1 cellular context compared by ENCODE assay signal in genomic region chr3:64179860-64180259, GRCh38.
TF ChIP-seq lines count a peak whose summit lies in the region.

No MANE protein-coding gene starts in this region.

TF ChIP-seq in WTC11, 78 proteins besides CTCF, POLR2A, EP300 and RAD21 (continued from another document):
- TF ChIP-seq ZMAT4 (CRISPR knock-in tag; IDR thresholded peaks at IDR 0.05) (no peak), TEAD4 (CRISPR knock-in tag; IDR thresholded peaks at IDR 0.05) (no peak), MLX (CRISPR knock-in tag; IDR thresholded peaks at IDR 0.05) (no peak), ZBTB43 (CRISPR knock-in tag; IDR thresholded peaks at IDR 0.05) (no peak), CREM (CRISPR knock-in tag; IDR thresholded peaks at IDR 0.05) (no peak), ARID4B (CRISPR knock-in tag; IDR thresholded peaks at IDR 0.05; ENCODE audit: borderline replicate concordance) (no peak), TP53 (CRISPR knock-in tag; IDR thresholded peaks at IDR 0.05) (no peak), IRF1 (CRISPR knock-in tag; IDR thresholded peaks at IDR 0.05) (no peak)
